1 cellular context compared by ENCODE assay signal in the genomic region with DNA sequence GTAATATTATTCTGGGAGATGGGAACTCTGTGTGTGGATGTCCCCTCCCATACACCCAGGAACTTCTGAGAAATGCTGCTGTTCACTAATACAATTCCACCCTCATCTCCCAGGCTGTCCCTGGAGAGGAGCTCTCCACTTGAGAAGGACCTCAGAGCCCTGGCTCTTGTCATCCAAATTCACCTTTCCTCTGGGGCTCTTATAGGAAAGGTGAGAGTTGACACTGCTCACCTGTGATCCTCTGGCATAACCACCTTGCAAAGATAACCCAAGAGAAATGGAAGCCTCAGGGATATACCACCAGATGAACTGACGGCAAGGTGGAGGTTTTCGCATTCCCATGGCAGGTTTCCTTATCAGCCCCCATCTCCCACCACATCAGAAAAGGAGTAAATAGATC.
TF ChIP-seq lines count a peak whose summit lies in the region.

No MANE protein-coding gene starts in this region.

TF ChIP-seq in IMR-90, 13 proteins besides CTCF, POLR2A, EP300 and RAD21:
- TF ChIP-seq BHLHE40 (IDR thresholded peaks at IDR 0.05; ENCODE audit: low read depth, low read length), result no peak
- TF ChIP-seq, protein P1, sequence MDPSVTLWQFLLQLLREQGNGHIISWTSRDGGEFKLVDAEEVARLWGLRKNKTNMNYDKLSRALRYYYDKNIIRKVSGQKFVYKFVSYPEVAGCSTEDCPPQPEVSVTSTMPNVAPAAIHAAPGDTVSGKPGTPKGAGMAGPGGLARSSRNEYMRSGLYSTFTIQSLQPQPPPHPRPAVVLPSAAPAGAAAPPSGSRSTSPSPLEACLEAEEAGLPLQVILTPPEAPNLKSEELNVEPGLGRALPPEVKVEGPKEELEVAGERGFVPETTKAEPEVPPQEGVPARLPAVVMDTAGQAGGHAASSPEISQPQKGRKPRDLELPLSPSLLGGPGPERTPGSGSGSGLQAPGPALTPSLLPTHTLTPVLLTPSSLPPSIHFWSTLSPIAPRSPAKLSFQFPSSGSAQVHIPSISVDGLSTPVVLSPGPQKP (IDR thresholded peaks at IDR 0.05; ENCODE audit: borderline replicate concordance, low read depth, low read length), result no peak
- no peak for TF ChIP-seq CEBPB (IDR thresholded peaks at IDR 0.05; ENCODE audit: low read depth, low read length)
- no peak for TF ChIP-seq USF2 (IDR thresholded peaks at IDR 0.05; ENCODE audit: low read depth, low read length)
- no peak for TF ChIP-seq MAZ (IDR thresholded peaks at IDR 0.05; ENCODE audit: borderline replicate concordance, low read depth, low read length)
- TF ChIP-seq MAFK (IDR thresholded peaks at IDR 0.05; ENCODE audit: low read depth, low read length), result no peak
